Comparison of ENCODE assay signal across 13 cellular contexts in the genomic region with DNA sequence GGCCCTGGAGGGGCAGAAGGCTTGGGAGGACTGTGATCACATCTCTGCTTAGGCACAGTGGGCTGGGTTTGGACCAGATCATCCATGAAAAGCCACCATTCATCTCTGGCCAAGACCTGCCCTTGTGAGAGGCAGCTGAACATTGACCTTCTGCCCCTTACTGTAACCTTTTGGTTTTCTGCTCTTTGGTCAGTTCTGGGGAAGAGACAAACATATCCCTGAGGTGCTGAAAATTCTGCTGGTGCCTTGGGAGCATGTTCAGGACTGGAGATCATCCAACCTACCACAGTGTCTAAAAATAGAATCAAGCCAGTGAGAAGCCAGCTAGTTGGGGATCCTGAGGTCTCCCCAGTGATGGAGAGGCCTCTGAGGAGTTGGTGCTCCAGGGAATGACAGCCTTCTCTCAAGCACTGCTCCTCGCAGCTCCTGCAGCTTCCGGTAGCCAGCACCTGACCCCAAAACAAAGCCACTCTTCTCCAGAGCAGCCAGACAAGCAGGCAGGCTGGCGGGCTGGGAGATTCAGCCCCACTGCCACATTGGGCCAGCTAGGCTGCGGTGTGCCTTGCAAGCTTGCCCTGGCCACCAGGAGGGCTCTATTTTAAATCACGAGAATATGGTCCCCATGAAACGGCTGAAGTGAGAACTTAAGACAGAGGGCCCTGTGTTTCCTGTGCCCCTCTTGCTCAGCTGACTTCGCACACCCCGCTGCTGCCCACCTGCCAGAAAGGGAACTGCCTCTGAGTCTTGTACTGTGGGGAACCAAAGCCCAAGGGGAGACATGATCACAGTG. TPM values are rescaled to one million over a fixed set of nuclear protein-coding genes. Genes with fewer than 3 reads are reported as not detected.
DNase-seq lines count a peak whose midpoint lies in the region; ATAC-seq, FAIRE-seq and TF ChIP-seq lines count a peak whose summit lies in the region.
"Had no signal": no experiment of that assay in that cellular context is flagged by ENCODE, and none has a peak within 500 bp of the region (broad histone marks: within the 10 kb centered on the region; RNA-seq: fewer than 3 reads in every experiment).

No MANE protein-coding gene starts in this region.

- 23% methylated on average over 8 of the region's 8 CpGs for WGBS in K562 (ENCODE audit: insufficient coverage, low coverage, missing lambda C conversion rate)
- WGBS in mesenchymal stem cell, result 92% methylated on average over 8 of the region's 8 CpGs
- 100% methylated on average over 7 of the region's 8 CpGs for WGBS in mammary epithelial cell (ENCODE audit: low coverage, missing lambda C conversion rate)

- ATAC-seq in Right ventricle myocardium superior (ENCODE audit: poor library complexity), result peak; percentile 89
- ATAC-seq in K562, result peak; percentile 38; the same call in 2 of the 3 replicates
- no peak for ATAC-seq in GM21390 (IDR thresholded peaks at IDR 0.05; ENCODE audit: unreplicated experiment)
- ATAC-seq in HG02588 (IDR thresholded peaks at IDR 0.05; ENCODE audit: unreplicated experiment), result no peak
- ATAC-seq: natural killer cell treated with Interleukin-12 subunit alpha and Interleukin-12 subunit beta and Interleukin-15 and Interleukin-18, amount 100 ng/mL, for 72 hours had no signal

- POLR2A ChIA-PET in K562 (lab: Yijun Ruan, JAX), result interaction anchor here (0.7 to 1.5 kb wide), 5 partner anchors 10 to 32 kb away, joined by 3 to 4 read pairs (median 3); no protein-coding TSS in a partner anchor

- DNase-seq in Right ventricle myocardium superior (no peak), right atrium auricular region (ENCODE audit: low spot score) (no peak), K562 (ENCODE audit: extremely low read depth in 1 of 4, low spot score in 3 of 4) (no peak), mesenchymal stem cell (peak; percentile 14), mammary epithelial cell (no peak), coronary artery (ENCODE audit: low spot score) (no peak)
- DNase-seq: activated CD4-positive, alpha-beta T cell treated with anti-CD3 and anti-CD28 coated beads for 1 hour; activated naive CD8-positive, alpha-beta T cell treated with anti-CD3 and anti-CD28 coated beads, Interleukin-2, amount 10 ng/mL, durations not matched to agents 7 days and 5 days; NCI-H2171 had no signal

- H2AFZ ChIP-seq in K562 (ENCODE audit: low read depth, low read length), result 0 out of 2 replicates have a peak overlapping the region, but pooled peaks have one; percentile 28
- no peak overlapping the region for H2AFZ ChIP-seq in mesenchymal stem cell (ENCODE audit: low read depth, low read length)
- H2AFZ ChIP-seq in mammary epithelial cell (ENCODE audit: low read depth, low read length), result no peak overlapping the region

- no peak overlapping the region for H4K8ac ChIP-seq in mesenchymal stem cell (ENCODE audit: low read length)

- H3K4me3 ChIP-seq in right atrium auricular region (no peak overlapping the region), K562 (no peak overlapping the region), mesenchymal stem cell (ENCODE audit: insufficient read depth in 1 of 2, low read depth in 1 of 2, low read length in 2 of 2) (no peak overlapping the region), mammary epithelial cell (replicated peaks in 1 of 3; ENCODE audit: insufficient read depth in 1 of 3, low read depth in 2 of 3, low read length in 3 of 3) (no peak overlapping the region), coronary artery (no peak overlapping the region)

- no peak overlapping the region for H3K4ac ChIP-seq in mesenchymal stem cell (ENCODE audit: low read depth in 1 of 2, low read length in 2 of 2)

- TF ChIP-seq CTCF in right atrium auricular region (IDR thresholded peaks at IDR 0.05), result no peak
- TF ChIP-seq CTCF in K562 (IDR thresholded peaks at IDR 0.05 in 2 of 3, conservative IDR thresholded peaks at IDR 0.05 in 1 of 3; ENCODE audit: insufficient read depth in 2 of 3, low read depth in 1 of 3, low read length in 3 of 3), result no peak
- no peak for TF ChIP-seq CTCF in mammary epithelial cell (conservative IDR thresholded peaks at IDR 0.05 in 1 of 2, IDR thresholded peaks at IDR 0.05 in 1 of 2; ENCODE audit: extremely low read depth in 1 of 2, insufficient read depth in 1 of 2, low read depth in 1 of 2, low read length in 2 of 2)
- no peak for TF ChIP-seq CTCF in coronary artery (IDR thresholded peaks at IDR 0.05)

- no peak overlapping the region for H2BK15ac ChIP-seq in mesenchymal stem cell (ENCODE audit: low read depth, poor library complexity, severe bottlenecking)

- H4K20me1 ChIP-seq in K562 (replicated peaks; ENCODE audit: control insufficient read depth, insufficient read depth, low read length), result no peaks in the 10 kb centered on the region
- H4K20me1 ChIP-seq in mammary epithelial cell (ENCODE audit: insufficient read depth, low read length), result no peaks in the 10 kb centered on the region

- H3K79me1 ChIP-seq in mesenchymal stem cell (replicated peaks; ENCODE audit: low read length, poor library complexity, severe bottlenecking), result no peaks in the 10 kb centered on the region

- H2BK120ac ChIP-seq in mesenchymal stem cell (ENCODE audit: low read depth, low read length), result no peak overlapping the region

- no peak for TF ChIP-seq EP300 in K562 (IDR thresholded peaks at IDR 0.05; ENCODE audit: low read length)

- no peak overlapping the region for H4K91ac ChIP-seq in mesenchymal stem cell (ENCODE audit: low read length)

- no peak for TF ChIP-seq POLR2A in K562 (conservative IDR thresholded peaks at IDR 0.05)

- H3K4me1 ChIP-seq in right atrium auricular region (peaks cover 0 to 5% of the 10 kb centered on the region in 2 donors), K562 (replicated peaks in 1 of 2; ENCODE audit: control insufficient read depth in 2 of 2, insufficient read depth in 2 of 2, low read length in 2 of 2) (peaks cover 0 to 3% of the 10 kb centered on the region in 2 experiments; a peak in 1 of 5 replicates), mesenchymal stem cell (ENCODE audit: control insufficient read depth, insufficient read depth, low read depth, low read length) (peaks cover 2% of the 10 kb centered on the region), mammary epithelial cell (ENCODE audit: insufficient read depth, low read length) (no peaks in the 10 kb centered on the region)

- in situ Hi-C loops in K562 (cut with MboI), result no loop called here
- in situ Hi-C loops in mammary epithelial cell (cut with MboI; ENCODE audit: low sequenced_read_pairs in 2 of 2), result no loop called here

- H2BK5ac ChIP-seq in mesenchymal stem cell (ENCODE audit: low read depth, low read length, poor library complexity, severe bottlenecking), result no peak overlapping the region

- no peak overlapping the region for H2AK5ac ChIP-seq in mesenchymal stem cell (ENCODE audit: low read length, severe bottlenecking)

- no peak overlapping the region for H3K4me2 ChIP-seq in K562 (ENCODE audit: insufficient read depth, low read length)
- no peak overlapping the region for H3K4me2 ChIP-seq in mesenchymal stem cell (ENCODE audit: low read length, poor library complexity, severe bottlenecking)
- no peak overlapping the region for H3K4me2 ChIP-seq in mammary epithelial cell (ENCODE audit: insufficient read depth, low read depth, low read length)

- no peaks in the 10 kb centered on the region for H3K27me3 ChIP-seq in right atrium auricular region
- peaks cover 8 to 14% of the 10 kb centered on the region in 2 experiments; a peak in 4 of 5 replicates for H3K27me3 ChIP-seq in K562 (ENCODE audit: control insufficient read depth in 2 of 2, insufficient read depth in 2 of 2, low read length in 2 of 2)
- no peaks in the 10 kb centered on the region for H3K27me3 ChIP-seq in mesenchymal stem cell (ENCODE audit: control insufficient read depth in 1 of 2, insufficient read depth in 1 of 2, low read length in 2 of 2)
- H3K27me3 ChIP-seq in mammary epithelial cell (ENCODE audit: insufficient read depth, low read length), result no peaks in the 10 kb centered on the region

- BruUV-seq in K562 (replicated peaks; lab: Mats Ljungman, UMichigan), result no TSS peak
- BruUV-seq in mammary epithelial cell (replicated peaks; lab: Mats Ljungman, UMichigan), result no TSS peak

- H3K23ac ChIP-seq in mesenchymal stem cell (ENCODE audit: low read length in 2 of 2), result peak overlapping the region in 1 of 2 experiments; percentile 93

- H3K9me3 ChIP-seq in right atrium auricular region, result no peaks in the 10 kb centered on the region
- H3K9me3 ChIP-seq in K562 (replicated peaks; ENCODE audit: control insufficient read depth, insufficient read depth, low read depth, low read length), result no peaks in the 10 kb centered on the region
- no peaks in the 10 kb centered on the region for H3K9me3 ChIP-seq in mesenchymal stem cell (ENCODE audit: control insufficient read depth, low read length)
- H3K9me3 ChIP-seq in mammary epithelial cell (replicated peaks; ENCODE audit: insufficient read depth, low read length), result no peaks in the 10 kb centered on the region

- H3K36me3 ChIP-seq in right atrium auricular region (no peaks in the 10 kb centered on the region), K562 (ENCODE audit: control insufficient read depth, insufficient read depth, low read length) (no peaks in the 10 kb centered on the region), mesenchymal stem cell (ENCODE audit: control insufficient read depth in 1 of 2, insufficient read depth in 2 of 2, low read depth in 1 of 2, low read length in 2 of 2) (no peaks in the 10 kb centered on the region), mammary epithelial cell (ENCODE audit: insufficient read depth, low read length) (no peaks in the 10 kb centered on the region)

- H3K79me2 ChIP-seq in K562 (ENCODE audit: control insufficient read depth, insufficient read depth, low read length) (no peaks in the 10 kb centered on the region), mammary epithelial cell (ENCODE audit: insufficient read depth, low read length) (no peaks in the 10 kb centered on the region)

- peak overlapping the region in 1 of 2 experiments; percentile 32; a peak in 1 of 4 replicates for H3K9ac ChIP-seq in K562 (ENCODE audit: insufficient read depth in 1 of 2, low read depth in 2 of 2, low read length in 2 of 2)
- H3K9ac ChIP-seq in mesenchymal stem cell (ENCODE audit: low read length), result no peak overlapping the region
- no peak overlapping the region for H3K9ac ChIP-seq in mammary epithelial cell (ENCODE audit: insufficient read depth, low read length)

- no peak overlapping the region for H3K18ac ChIP-seq in mesenchymal stem cell (ENCODE audit: low read depth in 1 of 2, low read length in 2 of 2)

- H2BK12ac ChIP-seq in mesenchymal stem cell (ENCODE audit: low read length in 2 of 2), result no peak overlapping the region

- H3K14ac ChIP-seq in mesenchymal stem cell (ENCODE audit: low read length in 2 of 2), result no peak overlapping the region

- dilution Hi-C loops in mammary epithelial cell (cut with HindIII; ENCODE audit: low sequenced_read_pairs), result no loop called here

- no peak for FAIRE-seq in K562 (lab: Jason Lieb, UNC)

- CTCF ChIA-PET in K562 (lab: Yijun Ruan, JAX; ENCODE audit: low intra/inter-chr PET ratio), result no interaction called here
- CTCF ChIA-PET in mammary epithelial cell (lab: Charles Lee; ENCODE audit: low non-redundant PET), result no interaction called here

- TF ChIP-seq RAD21 in K562 (CRISPR knock-in tag; conservative IDR thresholded peaks at IDR 0.05 in 1 of 2, IDR thresholded peaks at IDR 0.05 in 1 of 2), result no peak

- intact Hi-C loops in Right ventricle myocardium superior (cut with DNase I) (no loop called here), K562 (cut with micrococcal nuclease) (no loop called here), mammary epithelial cell (cut with micrococcal nuclease) (no loop called here)

- H3K27ac ChIP-seq in right atrium auricular region, result peak overlapping the region in 1 of 2 donors; percentile 48
- no peak overlapping the region for H3K27ac ChIP-seq in K562 (ENCODE audit: extremely low read depth, low read depth, low read length)
- H3K27ac ChIP-seq in mesenchymal stem cell (ENCODE audit: low read length, poor library complexity, severe bottlenecking), result no peak overlapping the region
- H3K27ac ChIP-seq in mammary epithelial cell (ENCODE audit: insufficient read depth, low read depth, low read length), result no peak overlapping the region
- no peak overlapping the region for H3K27ac ChIP-seq in coronary artery
- H3K27ac ChIP-seq: epithelial cell of prostate had no signal

- H3K9me1 ChIP-seq in K562 (ENCODE audit: control insufficient read depth, insufficient read depth, low read length), result no peaks in the 10 kb centered on the region

RNA-seq across cellular contexts. Expression of a gene that starts 37.8 kb away (rescaled TPM):
- total RNA-seq in Right ventricle myocardium superior (96.8 TPM), right atrium auricular region (10 to 100 TPM; 72.6 to 81.8 TPM), K562 (2014; rRNA removed) (11.2 and 13.1 TPM in 2 replicates), K562 (2014; rRNA removed; fragmentation: Illumina TruSeq; extraction: Trizol) (15.6 and 16.5 TPM in 2 replicates), K562 (2015; rRNA removed; fragmentation: Illumina TruSeq; extraction: Trizol) (10.3 and 13.3 TPM in 2 replicates), K562 (2021) (16.0 and 17.4 TPM in 2 replicates), mammary epithelial cell (100 to 1,000 TPM; 122 to 126 TPM)
- total RNA-seq in K562 (2011; cell fraction: chromatin; rRNA removed; ENCODE audit: low replicate concordance), result 23.3 and 70.3 TPM in 2 replicates
- total RNA-seq in K562 (2011; cell fraction: nucleolus; rRNA removed), result 13.7 and 16.4 TPM in 2 replicates
- total RNA-seq in K562 (2011; cell fraction: nucleoplasm; rRNA removed), result 40.1 and 56.7 TPM in 2 replicates
- polyA plus RNA-seq in K562 (2011; rRNA removed) (29.9 and 33.0 TPM in 2 replicates), K562 (2014; fragmentation: Illumina TruSeq; extraction: Trizol) (16.1 and 28.2 TPM in 2 replicates), K562 (2014; fragmentation: Nextera tagmentation; extraction: Ambion mirVana) (1 to 10 TPM; 6.3 to 6.9 TPM), K562 (2014; rRNA removed) (12.3 and 13.3 TPM in 2 replicates), mammary epithelial cell (41.4 TPM)
- 6.9 and 18.2 TPM in 2 replicates for polyA plus RNA-seq in K562 (2011; cell fraction: cytosol; rRNA removed)
- polyA plus RNA-seq in K562 (2011; cell fraction: nucleus; rRNA removed), result 16.9 and 27.8 TPM in 2 replicates
- polyA plus RNA-seq in K562 (2012), result 17.7 and 29.7 TPM in 2 replicates
- polyA minus RNA-seq in K562 (2011; rRNA and poly(A)+ RNA removed), result 20.2 and 30.7 TPM in 2 replicates
- polyA minus RNA-seq in K562 (2011; cell fraction: cytosol; rRNA and poly(A)+ RNA removed), result 13.4 and 13.8 TPM in 2 replicates
- 7.0 and 16.1 TPM in 2 replicates for polyA minus RNA-seq in K562 (2011; cell fraction: nucleus; rRNA and poly(A)+ RNA removed)
- 81.2 TPM for polyA plus RNA-seq in mesenchymal stem cell (2013, experiment 1 of 2)
- 91.4 TPM for polyA plus RNA-seq in mesenchymal stem cell (2013, experiment 2 of 2)
- polyA minus RNA-seq in mammary epithelial cell, result 63.4 TPM

Comparison
In these comparisons a context has a peak if more than half of its experiments do, and no peak if none do; other contexts are left out.
1. ATAC-seq: peak in Right ventricle myocardium superior (single experiment) and K562 (single experiment); none in GM21390 (single experiment) and HG02588 (single experiment).